28 cellular contexts compared by ENCODE assay signal in the genomic region with DNA sequence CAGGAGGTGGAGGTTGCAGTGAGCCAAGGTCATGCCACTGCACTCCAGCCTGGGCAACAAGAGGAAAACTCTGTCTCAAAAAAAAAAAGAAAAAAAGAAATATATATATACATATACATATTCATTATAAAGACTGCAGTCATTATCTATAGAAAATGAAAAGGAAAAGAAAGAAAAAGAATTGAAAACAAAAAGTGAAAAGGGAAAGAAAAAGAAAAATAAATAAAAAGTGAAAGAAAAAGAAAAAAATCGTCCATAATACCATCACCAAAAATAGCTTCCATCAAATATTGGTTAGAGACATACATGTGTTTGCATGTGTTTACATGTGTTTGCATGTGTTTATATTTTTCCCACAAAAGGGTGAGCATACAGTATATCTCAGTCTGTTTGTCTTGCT.
"Had no signal": no experiment of that assay in that cellular context is flagged by ENCODE, and none has a peak within 500 bp of the region (broad histone marks: within the 10 kb centered on the region; RNA-seq: fewer than 3 reads in every experiment).

No MANE protein-coding gene starts in this region.

- DNase-seq: natural killer cell; occipital lobe; ovary; posterior cingulate gyrus; psoas muscle; right cardiac atrium; spleen; stimulated activated CD4-positive, alpha-beta T cell treated with anti-CD3 and anti-CD28 coated beads, Interleukin-12 subunit alpha, Interleukin-12 subunit beta, amount 100 ng/mL, for 4 hours; stimulated activated CD4-positive, alpha-beta T cell treated with anti-CD3 and anti-CD28 coated beads, Interleukin-1b, Interleukin-23, amount 100 ng/mL, for 48 hours; stimulated activated CD4-positive, alpha-beta T cell treated with anti-CD3 and anti-CD28 coated beads, Interleukin-4, amount 100 ng/mL, for 1 hour; stimulated activated CD4-positive, alpha-beta T cell treated with anti-CD3 and anti-CD28 coated beads, Interleukin-4, amount 100 ng/mL, for 4 hours; stimulated activated CD8-positive, alpha-beta memory T cell treated with anti-CD3 and anti-CD28 coated beads, Interleukin-4, amount 100 ng/mL, for 48 hours; stimulated activated naive CD4-positive, alpha-beta T cell; stimulated activated naive CD8-positive, alpha-beta T cell treated with anti-CD3 and anti-CD28 coated beads, Interleukin-15, amount 100 ng/mL, for 72 hours; stimulated activated naive CD8-positive, alpha-beta T cell treated with anti-CD3 and anti-CD28 coated beads, Interleukin-15, Interleukin-2, amounts not matched to agents 100 U/mL and 50 U/mL, for 24 hours; substantia nigra; testis; tibial artery; transverse colon; upper lobe of right lung; uterus had no signal

- H3K27me3 ChIP-seq: neural progenitor cell, ovary, suprapubic skin, testis, tibial artery, transverse colon, upper lobe of right lung, uterus had no signal

- H3K36me3 ChIP-seq: neural progenitor cell, ovary, spleen, suprapubic skin, tibial artery, transverse colon, upper lobe of right lung, uterus had no signal

- H3K4me3 ChIP-seq: neural progenitor cell, ovary, psoas muscle, skin epidermis, smooth muscle cell, spleen, suprapubic skin, testis, tibial artery, transverse colon, upper lobe of right lung, uterus had no signal

- H3K4me1 ChIP-seq: parathyroid adenoma, spleen, suprapubic skin, testis, tibial artery, transverse colon, upper lobe of right lung, uterus had no signal

- H3K27ac ChIP-seq: neural progenitor cell, ovary, parathyroid adenoma, psoas muscle, skin epidermis, spleen, suprapubic skin, testis, tibial artery, transverse colon, upper lobe of right lung, uterus had no signal

- H3K79me2 ChIP-seq: parathyroid adenoma had no signal

- H3K9ac ChIP-seq: neural progenitor cell, parathyroid adenoma had no signal

- H3K9me3 ChIP-seq: ovary, psoas muscle, testis had no signal

- H3K4me2 ChIP-seq: neural progenitor cell, smooth muscle cell had no signal

- H2AFZ ChIP-seq: parathyroid adenoma had no signal

- ATAC-seq: natural killer cell; psoas muscle; right cardiac atrium; sciatic nerve; stimulated activated memory B cell treated with anti-CD40 and anti-IgM and Interleukin-4, amounts not matched to agents 10 μg/mL and 1 μg/mL and 100 μg/mL, for 72 hours; stimulated activated naive CD8-positive, alpha-beta T cell treated with anti-CD3 and anti-CD28 coated beads, Interleukin-15, amount 100 ng/mL, for 72 hours; stimulated activated naive CD8-positive, alpha-beta T cell treated with anti-CD3 and anti-CD28 coated beads, Interleukin-15, Interleukin-2, amounts not matched to agents 100 U/mL and 50 U/mL, for 24 hours; upper lobe of right lung had no signal
